ENCODE assay signal across 1 cellular context in the genomic region with DNA sequence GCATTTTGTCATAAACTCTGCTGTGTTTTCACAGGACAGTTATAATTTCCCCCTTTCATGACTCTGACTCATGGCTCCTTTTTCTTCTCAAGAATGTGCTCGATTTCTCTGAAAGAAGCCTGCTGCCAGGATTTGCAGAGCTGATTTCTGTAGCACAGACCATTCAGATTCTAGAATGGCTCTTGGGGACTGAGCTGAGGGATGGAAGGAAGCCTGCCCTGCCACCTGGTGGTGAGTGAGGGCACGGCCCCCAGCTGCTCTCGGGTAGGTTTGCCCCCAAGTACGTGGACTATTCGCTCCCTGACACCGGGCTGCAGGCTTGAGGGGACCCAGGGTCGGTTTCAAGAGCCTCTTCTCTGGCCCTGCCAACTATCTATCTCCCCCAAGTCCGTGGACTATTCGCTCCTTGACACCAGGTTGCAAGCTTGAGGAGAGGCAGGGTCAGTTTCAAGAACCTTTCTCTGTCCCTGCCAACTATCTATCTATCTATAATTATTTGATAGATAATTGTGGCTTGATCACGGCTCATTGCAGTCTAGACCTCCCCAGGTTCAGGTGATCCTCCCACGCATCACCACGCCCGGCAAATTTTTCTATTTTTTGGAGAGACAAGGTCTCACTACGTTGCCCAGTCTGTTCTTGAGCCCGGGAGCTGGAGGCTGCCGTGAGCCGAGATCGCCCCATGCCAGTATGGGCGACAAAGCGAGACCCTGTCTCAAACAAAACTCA.
A peak's percentile ranks its signal among the peaks of the same experiment; 100 is the strongest.
TF ChIP-seq lines count a peak whose summit lies in the region.

No MANE protein-coding gene starts in this region.

TF ChIP-seq in HepG2, 621 proteins besides CTCF, POLR2A, EP300 and RAD21 (continued from another document and continues in another):
- TF ChIP-seq ARNT2 (CRISPR knock-in tag; IDR thresholded peaks at IDR 0.05; ENCODE audit: low read depth) (peak; percentile 32; the same call in 1 of the 2 replicates), ZNF33B (CRISPR knock-in tag; IDR thresholded peaks at IDR 0.05) (0 out of 2 replicates have a peak, but pooled peaks have one; percentile 13), NR2F6 (IDR thresholded peaks at IDR 0.05) (no peak), NR2F6 (CRISPR knock-in tag; IDR thresholded peaks at IDR 0.05) (peak; percentile 46; the same call in 1 of the 2 replicates), FOXM1 (CRISPR knock-in tag; IDR thresholded peaks at IDR 0.05) (no peak), ZNF569 (CRISPR knock-in tag; IDR thresholded peaks at IDR 0.05; ENCODE audit: borderline replicate concordance) (no peak), ZNF772 (CRISPR knock-in tag; IDR thresholded peaks at IDR 0.05) (peak; percentile 51; the same call in 1 of the 2 replicates), ZNF724P (CRISPR knock-in tag; IDR thresholded peaks at IDR 0.05; ENCODE audit: borderline replicate concordance) (0 out of 2 replicates have a peak, but pooled peaks have one; percentile 40), ZNF572 (CRISPR knock-in tag; IDR thresholded peaks at IDR 0.05) (peak; percentile 26; the same call in 1 of the 2 replicates), U2AF2 (IDR thresholded peaks at IDR 0.05; ENCODE audit: low read depth, low read length) (no peak), BORCS8-MEF2B (CRISPR knock-in tag; IDR thresholded peaks at IDR 0.05) (no peak), SETDB1 (CRISPR knock-in tag; IDR thresholded peaks at IDR 0.05; ENCODE audit: borderline replicate concordance) (no peak), ZNF205 (CRISPR knock-in tag; IDR thresholded peaks at IDR 0.05) (peak; percentile 74), ZNF598 (CRISPR knock-in tag; IDR thresholded peaks at IDR 0.05; ENCODE audit: borderline replicate concordance) (peak; percentile 75; the same call in 1 of the 2 replicates), ZNF878 (CRISPR knock-in tag; IDR thresholded peaks at IDR 0.05) (no peak), BCL6 (CRISPR knock-in tag; IDR thresholded peaks at IDR 0.05) (peak; percentile 46), PPARG (CRISPR knock-in tag; conservative IDR thresholded peaks at IDR 0.05) (0 out of 2 replicates have a peak, but pooled peaks have one; percentile 26), FOXO1 (CRISPR knock-in tag; IDR thresholded peaks at IDR 0.05) (0 out of 2 replicates have a peak, but pooled peaks have one; percentile 51), CHCHD3 (CRISPR knock-in tag; IDR thresholded peaks at IDR 0.05) (no peak; the same call in 1 of the 2 replicates), MXI1 (IDR thresholded peaks at IDR 0.05; ENCODE audit: borderline replicate concordance, low read depth, low read length) (0 out of 3 replicates have a peak, but pooled peaks have one; percentile 30), PITX1 (CRISPR knock-in tag; IDR thresholded peaks at IDR 0.05) (peak; percentile 42; the same call in 1 of the 2 replicates), MTERF4 (CRISPR knock-in tag; IDR thresholded peaks at IDR 0.05) (no peak), YEATS2 (CRISPR knock-in tag; IDR thresholded peaks at IDR 0.05; ENCODE audit: borderline replicate concordance) (peak; percentile 53; the same call in 1 of the 2 replicates), HNF4A (CRISPR knock-in tag; IDR thresholded peaks at IDR 0.05) (peak; percentile 40; the same call in 1 of the 2 replicates), REST (IDR thresholded peaks at IDR 0.05; ENCODE audit: borderline replicate concordance in 1 of 2, low read depth in 1 of 2, low read length in 2 of 2) (no peak), ETV6 (CRISPR knock-in tag; conservative IDR thresholded peaks at IDR 0.05) (0 out of 2 replicates have a peak, but pooled peaks have one; percentile 24), MAF1 (CRISPR knock-in tag; IDR thresholded peaks at IDR 0.05; ENCODE audit: borderline replicate concordance) (peak; percentile 43; the same call in 1 of the 2 replicates), MYPOP (CRISPR knock-in tag; IDR thresholded peaks at IDR 0.05) (peak; percentile 34; the same call in 1 of the 2 replicates), ZNF34 (CRISPR knock-in tag; IDR thresholded peaks at IDR 0.05; ENCODE audit: borderline replicate concordance) (peak; percentile 76; the same call in 1 of the 2 replicates), ZNF883 (CRISPR knock-in tag; IDR thresholded peaks at IDR 0.05; ENCODE audit: not compliant biosample characterization) (peak; percentile 12), GABPB1 (CRISPR knock-in tag; IDR thresholded peaks at IDR 0.05) (peak; percentile 52), FOSL1 (CRISPR knock-in tag; IDR thresholded peaks at IDR 0.05; ENCODE audit: borderline replicate concordance) (no peak), HMG20B (CRISPR knock-in tag; conservative IDR thresholded peaks at IDR 0.05) (0 out of 2 replicates have a peak, but pooled peaks have one; percentile 14), JARID2 (CRISPR knock-in tag; IDR thresholded peaks at IDR 0.05; ENCODE audit: insufficient replicate concordance) (peak; percentile 33)
- TF ChIP-seq, protein P1, sequence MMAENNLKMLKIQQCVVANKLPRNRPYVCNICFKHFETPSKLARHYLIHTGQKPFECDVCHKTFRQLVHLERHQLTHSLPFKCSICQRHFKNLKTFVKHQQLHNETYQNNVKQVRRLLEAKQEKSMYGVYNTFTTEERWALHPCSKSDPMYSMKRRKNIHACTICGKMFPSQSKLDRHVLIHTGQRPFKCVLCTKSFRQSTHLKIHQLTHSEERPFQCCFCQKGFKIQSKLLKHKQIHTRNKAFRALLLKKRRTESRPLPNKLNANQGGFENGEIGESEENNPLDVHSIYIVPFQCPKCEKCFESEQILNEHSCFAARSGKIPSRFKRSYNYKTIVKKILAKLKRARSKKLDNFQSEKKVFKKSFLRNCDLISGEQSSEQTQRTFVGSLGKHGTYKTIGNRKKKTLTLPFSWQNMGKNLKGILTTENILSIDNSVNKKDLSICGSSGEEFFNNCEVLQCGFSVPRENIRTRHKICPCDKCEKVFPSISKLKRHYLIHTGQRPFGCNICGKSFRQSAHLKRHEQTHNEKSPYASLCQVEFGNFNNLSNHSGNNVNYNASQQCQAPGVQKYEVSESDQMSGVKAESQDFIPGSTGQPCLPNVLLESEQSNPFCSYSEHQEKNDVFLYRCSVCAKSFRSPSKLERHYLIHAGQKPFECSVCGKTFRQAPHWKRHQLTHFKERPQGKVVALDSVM (CRISPR knock-in tag; IDR thresholded peaks at IDR 0.05) = 0 out of 2 replicates have a peak, but pooled peaks have one; percentile 83
- TF ChIP-seq, protein P2, sequence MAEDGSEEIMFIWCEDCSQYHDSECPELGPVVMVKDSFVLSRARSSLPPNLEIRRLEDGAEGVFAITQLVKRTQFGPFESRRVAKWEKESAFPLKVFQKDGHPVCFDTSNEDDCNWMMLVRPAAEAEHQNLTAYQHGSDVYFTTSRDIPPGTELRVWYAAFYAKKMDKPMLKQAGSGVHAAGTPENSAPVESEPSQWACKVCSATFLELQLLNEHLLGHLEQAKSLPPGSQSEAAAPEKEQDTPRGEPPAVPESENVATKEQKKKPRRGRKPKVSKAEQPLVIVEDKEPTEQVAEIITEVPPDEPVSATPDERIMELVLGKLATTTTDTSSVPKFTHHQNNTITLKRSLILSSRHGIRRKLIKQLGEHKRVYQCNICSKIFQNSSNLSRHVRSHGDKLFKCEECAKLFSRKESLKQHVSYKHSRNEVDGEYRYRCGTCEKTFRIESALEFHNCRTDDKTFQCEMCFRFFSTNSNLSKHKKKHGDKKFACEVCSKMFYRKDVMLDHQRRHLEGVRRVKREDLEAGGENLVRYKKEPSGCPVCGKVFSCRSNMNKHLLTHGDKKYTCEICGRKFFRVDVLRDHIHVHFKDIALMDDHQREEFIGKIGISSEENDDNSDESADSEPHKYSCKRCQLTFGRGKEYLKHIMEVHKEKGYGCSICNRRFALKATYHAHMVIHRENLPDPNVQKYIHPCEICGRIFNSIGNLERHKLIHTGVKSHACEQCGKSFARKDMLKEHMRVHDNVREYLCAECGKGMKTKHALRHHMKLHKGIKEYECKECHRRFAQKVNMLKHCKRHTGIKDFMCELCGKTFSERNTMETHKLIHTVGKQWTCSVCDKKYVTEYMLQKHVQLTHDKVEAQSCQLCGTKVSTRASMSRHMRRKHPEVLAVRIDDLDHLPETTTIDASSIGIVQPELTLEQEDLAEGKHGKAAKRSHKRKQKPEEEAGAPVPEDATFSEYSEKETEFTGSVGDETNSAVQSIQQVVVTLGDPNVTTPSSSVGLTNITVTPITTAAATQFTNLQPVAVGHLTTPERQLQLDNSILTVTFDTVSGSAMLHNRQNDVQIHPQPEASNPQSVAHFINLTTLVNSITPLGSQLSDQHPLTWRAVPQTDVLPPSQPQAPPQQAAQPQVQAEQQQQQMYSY (CRISPR knock-in tag; IDR thresholded peaks at IDR 0.05) = peak; percentile 25; the same call in 1 of the 2 replicates
- TF ChIP-seq, protein P3, sequence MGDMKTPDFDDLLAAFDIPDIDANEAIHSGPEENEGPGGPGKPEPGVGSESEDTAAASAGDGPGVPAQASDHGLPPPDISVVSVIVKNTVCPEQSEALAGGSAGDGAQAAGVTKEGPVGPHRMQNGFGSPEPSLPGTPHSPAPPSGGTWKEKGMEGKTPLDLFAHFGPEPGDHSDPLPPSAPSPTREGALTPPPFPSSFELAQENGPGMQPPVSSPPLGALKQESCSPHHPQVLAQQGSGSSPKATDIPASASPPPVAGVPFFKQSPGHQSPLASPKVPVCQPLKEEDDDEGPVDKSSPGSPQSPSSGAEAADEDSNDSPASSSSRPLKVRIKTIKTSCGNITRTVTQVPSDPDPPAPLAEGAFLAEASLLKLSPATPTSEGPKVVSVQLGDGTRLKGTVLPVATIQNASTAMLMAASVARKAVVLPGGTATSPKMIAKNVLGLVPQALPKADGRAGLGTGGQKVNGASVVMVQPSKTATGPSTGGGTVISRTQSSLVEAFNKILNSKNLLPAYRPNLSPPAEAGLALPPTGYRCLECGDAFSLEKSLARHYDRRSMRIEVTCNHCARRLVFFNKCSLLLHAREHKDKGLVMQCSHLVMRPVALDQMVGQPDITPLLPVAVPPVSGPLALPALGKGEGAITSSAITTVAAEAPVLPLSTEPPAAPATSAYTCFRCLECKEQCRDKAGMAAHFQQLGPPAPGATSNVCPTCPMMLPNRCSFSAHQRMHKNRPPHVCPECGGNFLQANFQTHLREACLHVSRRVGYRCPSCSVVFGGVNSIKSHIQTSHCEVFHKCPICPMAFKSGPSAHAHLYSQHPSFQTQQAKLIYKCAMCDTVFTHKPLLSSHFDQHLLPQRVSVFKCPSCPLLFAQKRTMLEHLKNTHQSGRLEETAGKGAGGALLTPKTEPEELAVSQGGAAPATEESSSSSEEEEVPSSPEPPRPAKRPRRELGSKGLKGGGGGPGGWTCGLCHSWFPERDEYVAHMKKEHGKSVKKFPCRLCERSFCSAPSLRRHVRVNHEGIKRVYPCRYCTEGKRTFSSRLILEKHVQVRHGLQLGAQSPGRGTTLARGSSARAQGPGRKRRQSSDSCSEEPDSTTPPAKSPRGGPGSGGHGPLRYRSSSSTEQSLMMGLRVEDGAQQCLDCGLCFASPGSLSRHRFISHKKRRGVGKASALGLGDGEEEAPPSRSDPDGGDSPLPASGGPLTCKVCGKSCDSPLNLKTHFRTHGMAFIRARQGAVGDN (CRISPR knock-in tag; IDR thresholded peaks at IDR 0.05) = peak; percentile 63
- TF ChIP-seq, protein P4, sequence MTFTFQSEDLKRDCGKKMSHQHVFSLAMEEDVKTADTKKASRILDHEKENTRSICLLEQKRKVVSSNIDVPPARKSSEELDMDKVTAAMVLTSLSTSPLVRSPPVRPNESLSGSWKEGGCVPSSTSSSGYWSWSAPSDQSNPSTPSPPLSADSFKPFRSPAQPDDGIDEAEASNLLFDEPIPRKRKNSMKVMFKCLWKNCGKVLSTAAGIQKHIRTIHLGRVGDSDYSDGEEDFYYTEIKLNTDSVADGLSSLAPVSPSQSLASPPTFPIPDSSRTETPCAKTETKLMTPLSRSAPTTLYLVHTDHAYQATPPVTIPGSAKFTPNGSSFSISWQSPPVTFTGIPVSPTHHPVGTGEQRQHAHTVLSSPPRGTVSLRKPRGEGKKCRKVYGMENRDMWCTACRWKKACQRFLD (CRISPR knock-in tag; IDR thresholded peaks at IDR 0.05; ENCODE audit: borderline replicate concordance) = 0 out of 2 replicates have a peak, but pooled peaks have one; percentile 6
